11 cellular contexts compared by ENCODE assay signal in genomic region chr18:48831113-48831759, GRCh38.
DNase-seq lines count a peak whose midpoint lies in the region; ATAC-seq and TF ChIP-seq lines count a peak whose summit lies in the region.
"Had no signal": no experiment of that assay in that cellular context is flagged by ENCODE, and none has a peak within 500 bp of the region (broad histone marks: within the 10 kb centered on the region; RNA-seq: fewer than 3 reads in every experiment).

No MANE protein-coding gene starts in this region.

- H3K36me3 ChIP-seq in stomach = no peaks in the 10 kb centered on the region
- H3K36me3 ChIP-seq: thyroid gland had no signal

- 91 to 96% (median 94%) methylated on average over 9 of the region's 9 CpGs for WGBS in stomach, 5 donors

- no peak for TF ChIP-seq CTCF in activated CD8-positive, alpha-beta T cell treated with anti-CD3 and anti-CD28 coated beads for 36 hours (IDR thresholded peaks at IDR 0.05)
- no peak for TF ChIP-seq CTCF in stomach (IDR thresholded peaks at IDR 0.05)

- DNase-seq in activated CD4-positive, alpha-beta T cell treated with anti-CD3 and anti-CD28 coated beads, Interleukin-2, amount 10 ng/mL, durations not matched to agents 7 days and 5 days = no peak
- no peak for DNase-seq in activated CD4-positive, alpha-beta T cell treated with anti-CD3 and anti-CD28 coated beads for 4 hours
- DNase-seq in activated CD8-positive, alpha-beta T cell treated with anti-CD3 and anti-CD28 coated beads for 36 hours = no peak
- DNase-seq in left colon (peak; percentile 1 to 14), stomach (peak; percentile 11), RPMI8226 (no peak), dermis blood vessel endothelial cell (no peak)
- DNase-seq: anterior cingulate cortex, DMS79 treated with DMSO at 0.1 percent for 48 hours, thyroid gland had no signal

- peaks cover 35 to 79% (median 51%) of the 10 kb centered on the region in 4 donors for H3K4me1 ChIP-seq in stomach

- intact Hi-C loops in activated CD8-positive, alpha-beta T cell treated with anti-CD3 and anti-CD28 coated beads for 36 hours (cut with micrococcal nuclease) = loop anchor here (10.0 kb wide), 1 partner anchor 114 kb away; no protein-coding TSS in a partner anchor
- intact Hi-C loops in left colon (cut with DNase I, micrococcal nuclease) = no loop called here
- intact Hi-C loops in stomach (cut with DNase I; ENCODE audit: low total_unique reads) = no loop called here

- POLR2A ChIA-PET in activated CD4-positive, alpha-beta T cell treated with anti-CD3 and anti-CD28 coated beads, Interleukin-2, amount 10 ng/mL, durations not matched to agents 7 days and 5 days (lab: Charles Lee) = no interaction called here
- POLR2A ChIA-PET in activated CD8-positive, alpha-beta T cell treated with anti-CD3 and anti-CD28 coated beads for 36 hours (lab: Charles Lee) = interaction anchor here (0.9 kb wide), 2 partner anchors 9 to 103 kb away, joined by 3 read pairs; no protein-coding TSS in a partner anchor

- no peaks in the 10 kb centered on the region for H3K27me3 ChIP-seq in stomach
- H3K27me3 ChIP-seq: thyroid gland had no signal

- H3K9me3 Mint-ChIP-seq in activated CD4-positive, alpha-beta T cell treated with anti-CD3 and anti-CD28 coated beads, Interleukin-2, amount 10 ng/mL, durations not matched to agents 7 days and 5 days = no peaks in the 10 kb centered on the region
- no peaks in the 10 kb centered on the region for H3K9me3 Mint-ChIP-seq in activated CD8-positive, alpha-beta T cell treated with anti-CD3 and anti-CD28 coated beads for 36 hours

- no peak overlapping the region for H3K27ac ChIP-seq in stomach

- H3K27ac Mint-ChIP-seq in activated CD4-positive, alpha-beta T cell treated with anti-CD3 and anti-CD28 coated beads, Interleukin-2, amount 10 ng/mL, durations not matched to agents 7 days and 5 days = peak overlapping the region; percentile 22
- H3K27ac Mint-ChIP-seq in activated CD8-positive, alpha-beta T cell treated with anti-CD3 and anti-CD28 coated beads for 36 hours = peak overlapping the region; percentile 50

- peaks cover 48% of the 10 kb centered on the region for H3K4me1 Mint-ChIP-seq in activated CD4-positive, alpha-beta T cell treated with anti-CD3 and anti-CD28 coated beads, Interleukin-2, amount 10 ng/mL, durations not matched to agents 7 days and 5 days
- H3K4me1 Mint-ChIP-seq in activated CD8-positive, alpha-beta T cell treated with anti-CD3 and anti-CD28 coated beads for 36 hours (ENCODE audit: low read depth) = peaks cover 58% of the 10 kb centered on the region

- H3K27me3 Mint-ChIP-seq in activated CD4-positive, alpha-beta T cell treated with anti-CD3 and anti-CD28 coated beads, Interleukin-2, amount 10 ng/mL, durations not matched to agents 7 days and 5 days = peaks cover 5% of the 10 kb centered on the region
- H3K27me3 Mint-ChIP-seq in activated CD8-positive, alpha-beta T cell treated with anti-CD3 and anti-CD28 coated beads for 36 hours = no peaks in the 10 kb centered on the region

- CTCF ChIA-PET in activated CD4-positive, alpha-beta T cell treated with anti-CD3 and anti-CD28 coated beads, Interleukin-2, amount 10 ng/mL, durations not matched to agents 7 days and 5 days (lab: Charles Lee) = interaction anchor here (0.6 to 2.8 kb wide), 3 partner anchors 11 to 78 kb away, joined by 3 to 11 read pairs (median 4); no protein-coding TSS in a partner anchor
- CTCF ChIA-PET in activated CD8-positive, alpha-beta T cell treated with anti-CD3 and anti-CD28 coated beads for 36 hours (lab: Charles Lee) = interaction anchor here (1.0 to 1.2 kb wide), 2 partner anchors 30 to 53 kb away, joined by 3 to 4 read pairs; no protein-coding TSS in a partner anchor

- peaks cover 7% of the 10 kb centered on the region for H3K36me3 Mint-ChIP-seq in activated CD4-positive, alpha-beta T cell treated with anti-CD3 and anti-CD28 coated beads, Interleukin-2, amount 10 ng/mL, durations not matched to agents 7 days and 5 days (ENCODE audit: low read depth)
- H3K36me3 Mint-ChIP-seq in activated CD8-positive, alpha-beta T cell treated with anti-CD3 and anti-CD28 coated beads for 36 hours (ENCODE audit: low read depth) = no peaks in the 10 kb centered on the region

- no peaks in the 10 kb centered on the region for H3K9me3 ChIP-seq in stomach
- H3K9me3 ChIP-seq: thyroid gland had no signal

- TF ChIP-seq POLR2A in stomach (IDR thresholded peaks at IDR 0.05) = no peak

- no peak overlapping the region for H3K4me3 ChIP-seq in stomach
- H3K4me3 ChIP-seq: thyroid gland had no signal

- H3K4me3 Mint-ChIP-seq in activated CD4-positive, alpha-beta T cell treated with anti-CD3 and anti-CD28 coated beads, Interleukin-2, amount 10 ng/mL, durations not matched to agents 7 days and 5 days = no peak overlapping the region
- no peak overlapping the region for H3K4me3 Mint-ChIP-seq in activated CD8-positive, alpha-beta T cell treated with anti-CD3 and anti-CD28 coated beads for 36 hours

- TF ChIP-seq EP300 in stomach (IDR thresholded peaks at IDR 0.05) = no peak

- no peak for ATAC-seq in activated CD8-positive, alpha-beta T cell treated with anti-CD3 and anti-CD28 coated beads for 36 hours
- ATAC-seq in left colon = no peak
- ATAC-seq in HG03175 (IDR thresholded peaks at IDR 0.05; ENCODE audit: unreplicated experiment) = no peak

Comparison
In these comparisons a context has a peak if more than half of its experiments do, and no peak if none do; other contexts are left out.
1. DNase-seq: peak in left colon (2 of 2) and stomach (single experiment); none in activated CD4-positive, alpha-beta T cell treated with anti-CD3 and anti-CD28 coated beads, Interleukin-2, amount 10 ng/mL, durations not matched to agents 7 days and 5 days (single experiment), activated CD4-positive, alpha-beta T cell treated with anti-CD3 and anti-CD28 coated beads for 4 hours (0 of 2), activated CD8-positive, alpha-beta T cell treated with anti-CD3 and anti-CD28 coated beads for 36 hours (single experiment), RPMI8226 (single experiment) and dermis blood vessel endothelial cell (single experiment).